In the genomic region with DNA sequence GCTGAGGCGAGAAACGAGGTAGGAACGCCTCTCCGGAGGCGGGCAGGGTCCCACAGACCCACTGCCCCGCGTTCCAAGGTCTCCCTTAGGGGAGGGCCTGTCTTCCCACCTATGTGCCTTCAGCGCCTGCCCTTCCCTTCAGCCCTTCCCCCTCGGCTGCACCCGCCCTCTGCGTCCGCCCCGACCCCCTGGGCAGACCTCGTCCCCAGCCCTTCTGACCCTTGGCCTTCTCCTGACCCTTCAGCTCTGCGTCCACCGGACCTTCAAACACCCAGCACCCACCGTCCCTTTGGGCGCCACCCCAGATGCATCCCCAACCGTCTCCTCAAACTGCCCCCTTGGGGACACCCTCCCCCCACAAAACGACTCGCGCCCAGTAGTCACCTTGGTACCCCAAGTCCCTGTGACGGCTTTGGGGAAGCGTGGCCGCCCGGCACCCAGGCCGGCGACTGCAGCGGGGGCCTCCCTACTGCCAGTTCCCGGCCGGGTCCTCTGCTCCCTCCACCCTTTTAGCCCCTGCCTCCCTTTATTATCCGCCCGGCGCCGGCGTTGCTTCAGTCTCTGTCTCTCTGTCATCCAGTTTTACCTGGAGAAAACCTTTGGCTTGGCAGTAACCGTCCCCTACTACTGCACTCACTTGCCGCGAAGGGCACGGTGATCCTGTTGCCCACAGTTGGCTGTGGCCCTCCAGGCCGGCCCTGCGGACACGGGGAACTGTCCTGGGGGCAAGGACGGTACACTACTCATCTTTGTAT, we compare ENCODE assay signal across 8 cellular contexts. TPM values are rescaled to one million over a fixed set of nuclear protein-coding genes. Genes with fewer than 3 reads are reported as not detected.
DNase-seq lines count a peak whose midpoint lies in the region; ATAC-seq and TF ChIP-seq lines count a peak whose summit lies in the region.

No MANE protein-coding gene starts in this region.

- intact Hi-C loops in activated CD8-positive, alpha-beta T cell treated with anti-CD3 and anti-CD28 coated beads for 36 hours (cut with micrococcal nuclease): no loop called here

- TF ChIP-seq CTCF in activated CD8-positive, alpha-beta T cell treated with anti-CD3 and anti-CD28 coated beads for 36 hours (IDR thresholded peaks at IDR 0.05): no peak
- no peak for TF ChIP-seq CTCF in osteoblast (IDR thresholded peaks at IDR 0.05; ENCODE audit: extremely low read depth, low read depth, low read length)

- DNase-seq in 8988T (peak; percentile 15), globus pallidus (ENCODE audit: low spot score) (peak; percentile 38), osteoblast (ENCODE audit: insufficient read length, low spot score, missing footprints) (peak; percentile 76), occipital lobe (lab: John Stamatoyannopoulos, UW) (no peak)
- no peak for DNase-seq in activated CD8-positive, alpha-beta T cell treated with anti-CD3 and anti-CD28 coated beads for 36 hours

- no peaks in the 10 kb centered on the region for H3K27me3 ChIP-seq in osteoblast (ENCODE audit: insufficient read depth, low read length)

- H3K9me3 Mint-ChIP-seq in activated CD8-positive, alpha-beta T cell treated with anti-CD3 and anti-CD28 coated beads for 36 hours: no peaks in the 10 kb centered on the region

- H3K4me3 ChIP-seq in osteoblast (ENCODE audit: insufficient read depth, low read length): peak overlapping the region; percentile 92

- peak overlapping the region; percentile 78 for H3K4me3 Mint-ChIP-seq in activated CD8-positive, alpha-beta T cell treated with anti-CD3 and anti-CD28 coated beads for 36 hours

- peak overlapping the region; percentile 88 for H3K27ac ChIP-seq in osteoblast (ENCODE audit: low read depth, low read length)

- peaks cover 34% of the 10 kb centered on the region for H3K4me1 ChIP-seq in osteoblast (ENCODE audit: insufficient read depth, low read length)

- peaks cover 17% of the 10 kb centered on the region for H3K27me3 Mint-ChIP-seq in activated CD8-positive, alpha-beta T cell treated with anti-CD3 and anti-CD28 coated beads for 36 hours

- no peaks in the 10 kb centered on the region for H3K36me3 Mint-ChIP-seq in activated CD8-positive, alpha-beta T cell treated with anti-CD3 and anti-CD28 coated beads for 36 hours (ENCODE audit: low read depth)

- H3K9me3 ChIP-seq in osteoblast (ENCODE audit: low read depth, low read length): no peaks in the 10 kb centered on the region

- H3K4me2 ChIP-seq in osteoblast (ENCODE audit: insufficient read depth, low read length): peak overlapping the region; percentile 97

- POLR2A ChIA-PET in activated CD8-positive, alpha-beta T cell treated with anti-CD3 and anti-CD28 coated beads for 36 hours (lab: Charles Lee): no interaction called here

- peak overlapping the region; percentile 59 for H3K27ac Mint-ChIP-seq in activated CD8-positive, alpha-beta T cell treated with anti-CD3 and anti-CD28 coated beads for 36 hours

- CTCF ChIA-PET in activated CD8-positive, alpha-beta T cell treated with anti-CD3 and anti-CD28 coated beads for 36 hours (lab: Charles Lee): interaction anchor here (1.6 kb wide), 1 partner anchor 13 kb away, joined by 5 read pairs; no protein-coding TSS in a partner anchor

- peaks cover 8% of the 10 kb centered on the region for H4K20me1 ChIP-seq in osteoblast (ENCODE audit: insufficient read depth, low read length)

- H3K79me2 ChIP-seq in osteoblast (ENCODE audit: insufficient read depth, low read length): peaks cover 64% of the 10 kb centered on the region

- peak overlapping the region; percentile 76 for H2AFZ ChIP-seq in osteoblast (ENCODE audit: low read length)

- H3K4me1 Mint-ChIP-seq in activated CD8-positive, alpha-beta T cell treated with anti-CD3 and anti-CD28 coated beads for 36 hours (ENCODE audit: low read depth): peaks cover 20% of the 10 kb centered on the region

- peaks cover 5% of the 10 kb centered on the region for H3K36me3 ChIP-seq in osteoblast (ENCODE audit: insufficient read depth, low read length)

- ATAC-seq in GM18511 (IDR thresholded peaks at IDR 0.05; ENCODE audit: unreplicated experiment): peak; percentile 6
- no peak for ATAC-seq in activated CD8-positive, alpha-beta T cell treated with anti-CD3 and anti-CD28 coated beads for 36 hours
- ATAC-seq in GM21526 (IDR thresholded peaks at IDR 0.05; ENCODE audit: low FRiP score, unreplicated experiment): no peak
- no peak for ATAC-seq in GM18909 (IDR thresholded peaks at IDR 0.05; ENCODE audit: poor library complexity, unreplicated experiment)

RNA-seq across cellular contexts. Expression of a gene that starts 0.4 kb away (rescaled TPM):
- total RNA-seq in activated CD8-positive, alpha-beta T cell treated with anti-CD3 and anti-CD28 coated beads for 36 hours: 1 to 10 TPM; 1.3 to 1.7 TPM
- total RNA-seq in osteoblast (25.0 and 28.6 TPM in 2 replicates), occipital lobe (51.2 TPM)

Comparison
In these comparisons a context has a peak if more than half of its experiments do, and no peak if none do; other contexts are left out.
1. DNase-seq: peak in 8988T (single experiment), globus pallidus (single experiment) and osteoblast (single experiment); none in activated CD8-positive, alpha-beta T cell treated with anti-CD3 and anti-CD28 coated beads for 36 hours (single experiment) and occipital lobe (single experiment).